In genomic region chr11:71241721-71242259, GRCh38 we compare ENCODE assay signal across 19 cellular contexts. TPM values are rescaled to one million over a fixed set of nuclear protein-coding genes. Genes with fewer than 3 reads are reported as not detected.
DNase-seq lines count a peak whose midpoint lies in the region; ATAC-seq and TF ChIP-seq lines count a peak whose summit lies in the region.
"Had no signal": no experiment of that assay in that cellular context is flagged by ENCODE, and none has a peak within 500 bp of the region (broad histone marks: within the 10 kb centered on the region; RNA-seq: fewer than 3 reads in every experiment).

No MANE protein-coding gene starts in this region.

- peak overlapping the region; percentile 92 for H4K91ac ChIP-seq in trophoblast cell (ENCODE audit: low read depth, low read length)

- H2AFZ ChIP-seq in trophoblast cell (ENCODE audit: insufficient read depth, low read length, poor library complexity), result peak overlapping the region; percentile 23

- H2BK120ac ChIP-seq in trophoblast cell (ENCODE audit: insufficient read depth, low read length, poor library complexity), result peak overlapping the region; percentile 76

- H3K36me3 ChIP-seq in A673 (ENCODE audit: insufficient read depth, low read length, poor library complexity, severe bottlenecking), result no peaks in the 10 kb centered on the region
- peaks cover 5 to 14% of the 10 kb centered on the region in 2 experiments for H3K36me3 ChIP-seq in trophoblast cell (ENCODE audit: control insufficient read depth in 1 of 2, insufficient read depth in 2 of 2, low read length in 2 of 2)
- H3K36me3 ChIP-seq: adrenal gland, esophagus squamous epithelium had no signal

- H4K12ac ChIP-seq in trophoblast cell (ENCODE audit: low read depth, low read length), result peak overlapping the region; percentile 19

- BruUV-seq in A673 (replicated peaks; lab: Mats Ljungman, UMichigan), result no TSS peak

- H3K18ac ChIP-seq in trophoblast cell (ENCODE audit: low read length), result peak overlapping the region; percentile 93

- H3K4ac ChIP-seq in trophoblast cell (ENCODE audit: low read depth, low read length), result peak overlapping the region; percentile 22

- CTCF ChIA-PET in A673 (lab: Charles Lee) (no interaction called here), RWPE1 (lab: Yijun Ruan, JAX) (interaction anchor here (1.3 kb wide), 1 partner anchor 10 kb away, joined by 3 read pairs; the partner anchor contains the start of gene SHANK2)
- CTCF ChIA-PET in activated CD4-positive, alpha-beta T cell treated with anti-CD3 and anti-CD28 coated beads for 36 hours (lab: Charles Lee), result interaction anchor here (0.7 kb wide), 1 partner anchor 1234 kb away, joined by 3 read pairs; no protein-coding TSS in a partner anchor

- WGBS in trophoblast cell (ENCODE audit: extremely low coverage, insufficient coverage, insufficient read length), result no CpG with 5 or more reads among the region's 6 CpGs

- H3K27ac ChIP-seq in A673 (ENCODE audit: low read depth, low read length, poor library complexity, severe bottlenecking) (peak overlapping the region; percentile 42), RWPE1 (peak overlapping the region; percentile 61), trophoblast cell (ENCODE audit: low read depth, low read length) (peak overlapping the region; percentile 96)
- H3K27ac ChIP-seq: esophagus squamous epithelium, psoas muscle had no signal

- no peaks in the 10 kb centered on the region for H3K27me3 ChIP-seq in A673 (replicated peaks; ENCODE audit: insufficient read depth, low read depth, low read length, poor library complexity)
- H3K27me3 ChIP-seq in trophoblast cell (ENCODE audit: insufficient read depth, low read length), result no peaks in the 10 kb centered on the region
- H3K27me3 ChIP-seq: adrenal gland, MG63 had no signal

- intact Hi-C loops in A673 (cut with micrococcal nuclease; ENCODE audit: unreplicated experiment), result no loop called here
- intact Hi-C loops in activated CD4-positive, alpha-beta T cell treated with anti-CD3 and anti-CD28 coated beads for 36 hours (cut with DNase I, micrococcal nuclease), result no loop called here

- peak overlapping the region; percentile 59 for H3K4me2 ChIP-seq in trophoblast cell (ENCODE audit: low read length)

- H3K79me2 ChIP-seq in trophoblast cell (ENCODE audit: control insufficient read depth, insufficient read depth, low read length, poor library complexity), result peaks cover 16% of the 10 kb centered on the region

- peak overlapping the region; percentile 49 for H2AK5ac ChIP-seq in trophoblast cell (ENCODE audit: low read length)

- no peak for ATAC-seq in activated CD4-positive, alpha-beta T cell treated with anti-CD3 and anti-CD28 coated beads for 36 hours
- ATAC-seq in omental fat pad (ENCODE audit: low FRiP score), result no peak
- ATAC-seq: naive thymus-derived CD8-positive, alpha-beta T cell had no signal

- H3K4me3 Mint-ChIP-seq in activated CD4-positive, alpha-beta T cell treated with anti-CD3 and anti-CD28 coated beads for 36 hours, result no peak overlapping the region
- H3K4me3 Mint-ChIP-seq: activated T-helper 1 cell treated with anti-CD3 and anti-CD28 coated beads, Interleukin-12 subunit alpha, Interleukin-12 subunit beta, Interleukin-2, Interleukin-4 antibody, amounts not matched to agents 30 ng/mL and 10 ng/mL and 1 ng/mL, durations not matched to agents 14 hours and 24 hours and 36 hours; CD4-positive, CD25-positive, alpha-beta regulatory T cell; naive thymus-derived CD8-positive, alpha-beta T cell had no signal

- DNase-seq in A673 (ENCODE audit: low spot score) (no peak), RWPE1 (ENCODE audit: low spot score) (no peak), fibroblast of villous mesenchyme (ENCODE audit: low read depth) (no peak), trophoblast cell (peak; percentile 70 to 75), NCI-H146 treated with DMSO at 0.1 percent for 48 hours (lab: John Stamatoyannopoulos, UW; ENCODE audit: unreplicated experiment) (no peak), NCI-H1092 (lab: John Stamatoyannopoulos, UW) (no peak), omental fat pad (ENCODE audit: low spot score) (no peak)
- no peak for DNase-seq in activated CD4-positive, alpha-beta T cell treated with anti-CD3 and anti-CD28 coated beads for 36 hours
- DNase-seq: activated CD4-positive, CD25-positive, alpha-beta regulatory T cell; CD4-positive, CD25-positive, alpha-beta regulatory T cell; esophagus squamous epithelium; naive thymus-derived CD8-positive, alpha-beta T cell; NCI-H187; NCI-H446; T-helper 1 cell had no signal

- H3K9me3 ChIP-seq in A673 (ENCODE audit: low read depth, low read length, poor library complexity, severe bottlenecking) (no peaks in the 10 kb centered on the region), trophoblast cell (ENCODE audit: insufficient read depth, low read depth, low read length) (no peaks in the 10 kb centered on the region)
- H3K9me3 ChIP-seq: adrenal gland, esophagus squamous epithelium, MG63, psoas muscle had no signal

- peak overlapping the region; percentile 85 for H3K14ac ChIP-seq in trophoblast cell (ENCODE audit: low read length)

- H3K27me3 Mint-ChIP-seq in activated CD4-positive, alpha-beta T cell treated with anti-CD3 and anti-CD28 coated beads for 36 hours, result peaks cover 10% of the 10 kb centered on the region

- H3K4me3 ChIP-seq in A673 (ENCODE audit: low read depth, low read length, poor library complexity, severe bottlenecking) (no peak overlapping the region), fibroblast of villous mesenchyme (ENCODE audit: low read depth, low read length) (peak overlapping the region; percentile 32), trophoblast cell (ENCODE audit: low read depth, low read length) (no peak overlapping the region)
- H3K4me3 ChIP-seq: adrenal gland, MG63, psoas muscle had no signal

- no peaks in the 10 kb centered on the region for H3K9me3 Mint-ChIP-seq in activated CD4-positive, alpha-beta T cell treated with anti-CD3 and anti-CD28 coated beads for 36 hours (ENCODE audit: low read depth)
- H3K9me3 Mint-ChIP-seq: activated T-helper 1 cell treated with anti-CD3 and anti-CD28 coated beads, Interleukin-12 subunit alpha, Interleukin-12 subunit beta, Interleukin-2, Interleukin-4 antibody, amounts not matched to agents 30 ng/mL and 10 ng/mL and 1 ng/mL, durations not matched to agents 14 hours and 24 hours and 36 hours; naive thymus-derived CD8-positive, alpha-beta T cell had no signal

- no peak overlapping the region for H3K9ac ChIP-seq in trophoblast cell (ENCODE audit: low read length)

- H3K79me1 ChIP-seq in trophoblast cell (ENCODE audit: low read length), result peaks cover 29% of the 10 kb centered on the region

- TF ChIP-seq CTCF in A673 (conservative IDR thresholded peaks at IDR 0.05; ENCODE audit: low read depth, low read length) (no peak), RWPE1 (conservative IDR thresholded peaks at IDR 0.05; ENCODE audit: low read depth) (no peak), fibroblast of villous mesenchyme (IDR thresholded peaks at IDR 0.05; ENCODE audit: insufficient read depth, low read depth, low read length) (no peak), omental fat pad (IDR thresholded peaks at IDR 0.05) (no peak)

- H2BK5ac ChIP-seq in trophoblast cell (ENCODE audit: low read depth, low read length, poor library complexity), result peak overlapping the region; percentile 89

- H3K36me3 Mint-ChIP-seq in activated CD4-positive, alpha-beta T cell treated with anti-CD3 and anti-CD28 coated beads for 36 hours (ENCODE audit: low read depth), result no peaks in the 10 kb centered on the region
- H3K36me3 Mint-ChIP-seq: CD4-positive, CD25-positive, alpha-beta regulatory T cell; naive thymus-derived CD8-positive, alpha-beta T cell had no signal

- H4K8ac ChIP-seq in trophoblast cell (ENCODE audit: low read depth, low read length), result peak overlapping the region; percentile 70

- no peak overlapping the region for H3K23ac ChIP-seq in trophoblast cell (ENCODE audit: low read length)

- H3K4me1 ChIP-seq in A673 (ENCODE audit: insufficient read depth, low read length, poor library complexity, severe bottlenecking) (peaks cover 16% of the 10 kb centered on the region), trophoblast cell (ENCODE audit: control insufficient read depth in 1 of 2, insufficient read depth in 2 of 2, low read length in 2 of 2) (peaks cover 28 to 29% of the 10 kb centered on the region in 2 experiments)
- H3K4me1 ChIP-seq: adrenal gland, psoas muscle had no signal

- POLR2A ChIA-PET in A673 (lab: Charles Lee; ENCODE audit: low non-redundant PET), result no interaction called here
- POLR2A ChIA-PET in RWPE1 (lab: Yijun Ruan, JAX; ENCODE audit: low non-redundant PET), result no interaction called here
- POLR2A ChIA-PET in activated CD4-positive, alpha-beta T cell treated with anti-CD3 and anti-CD28 coated beads for 36 hours (lab: Charles Lee), result no interaction called here

- no peaks in the 10 kb centered on the region for H3K4me1 Mint-ChIP-seq in activated CD4-positive, alpha-beta T cell treated with anti-CD3 and anti-CD28 coated beads for 36 hours
- H3K4me1 Mint-ChIP-seq: CD4-positive, CD25-positive, alpha-beta regulatory T cell; naive thymus-derived CD8-positive, alpha-beta T cell had no signal

- H2BK12ac ChIP-seq in trophoblast cell (ENCODE audit: low read length), result peak overlapping the region; percentile 63

- no peak overlapping the region for H3K27ac Mint-ChIP-seq in activated CD4-positive, alpha-beta T cell treated with anti-CD3 and anti-CD28 coated beads for 36 hours
- H3K27ac Mint-ChIP-seq: activated T-helper 1 cell treated with anti-CD3 and anti-CD28 coated beads, Interleukin-12 subunit alpha, Interleukin-12 subunit beta, Interleukin-2, Interleukin-4 antibody, amounts not matched to agents 30 ng/mL and 10 ng/mL and 1 ng/mL, durations not matched to agents 14 hours and 24 hours and 36 hours had no signal

RNA-seq across cellular contexts. Expression of gene SHANK2, which starts 10.6 kb away (rescaled TPM):
- total RNA-seq in A673 (2021), result 0.71 and 0.81 TPM in 2 replicates
- 0.86 and 0.97 TPM in 2 replicates for total RNA-seq in fibroblast of villous mesenchyme
- polyA plus RNA-seq in trophoblast cell (2013), result 20.8 and 21.4 TPM in 2 replicates
- not detected for total RNA-seq in activated CD4-positive, alpha-beta T cell treated with anti-CD3 and anti-CD28 coated beads for 36 hours
- total RNA-seq in omental fat pad, result 1 to 10 TPM in 3 of 4 donors, under 1 TPM in 1; 0.82 to 9.6 (median 5.6) TPM
- total RNA-seq: activated T-helper 1 cell treated with anti-CD3 and anti-CD28 coated beads, Interleukin-12 subunit alpha, Interleukin-12 subunit beta, Interleukin-2, Interleukin-4 antibody, amounts not matched to agents 30 ng/mL and 10 ng/mL and 1 ng/mL, durations not matched to agents 14 hours and 24 hours and 36 hours; CD4-positive, CD25-positive, alpha-beta regulatory T cell; naive thymus-derived CD8-positive, alpha-beta T cell had no signal
- polyA plus RNA-seq: CD4-positive, CD25-positive, alpha-beta regulatory T cell; naive thymus-derived CD8-positive, alpha-beta T cell had no signal

Comparison
In these comparisons a context has a peak if more than half of its experiments do, and no peak if none do; other contexts are left out.
1. DNase-seq: peak in trophoblast cell (2 of 2); none in A673 (single experiment), RWPE1 (single experiment), fibroblast of villous mesenchyme (single experiment), NCI-H146 treated with DMSO at 0.1 percent for 48 hours (single experiment), activated CD4-positive, alpha-beta T cell treated with anti-CD3 and anti-CD28 coated beads for 36 hours (single experiment), NCI-H1092 (single experiment) and omental fat pad (single experiment).
2. H3K27ac ChIP-seq: peak in every context shown above with its lines; median percentile 96 in trophoblast cell; 61 in RWPE1; 42 in A673.